ENCODE assay signal across 22 cellular contexts in the genomic region with DNA sequence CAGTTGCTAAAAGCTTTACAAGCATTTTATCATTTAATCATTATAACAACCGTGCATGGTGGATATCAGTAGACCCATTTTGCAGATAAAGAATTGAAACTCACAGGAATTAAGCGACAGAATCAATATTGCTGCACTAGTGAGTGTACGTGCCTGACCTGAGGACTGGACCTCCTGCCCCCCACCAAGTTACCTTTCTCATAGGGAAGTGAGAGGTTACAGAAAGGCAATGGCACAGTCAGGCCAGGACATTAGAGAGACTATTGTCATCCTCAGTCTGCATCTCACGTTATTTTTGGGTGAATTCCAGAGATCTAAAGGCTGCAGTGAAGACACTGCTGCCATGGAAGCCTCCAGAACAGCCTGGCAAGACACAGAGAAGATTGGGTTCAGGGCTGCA.
"Had no signal": no experiment of that assay in that cellular context is flagged by ENCODE, and none has a peak within 500 bp of the region (broad histone marks: within the 10 kb centered on the region; RNA-seq: fewer than 3 reads in every experiment).

No MANE protein-coding gene starts in this region.

- H3K4me3 Mint-ChIP-seq: dendritic cell treated with granulocyte-macrophage colony-stimulating factor and Interleukin-4, amounts not matched to agents 40 ng/mL and 50 ng/mL, for 4 days; naive B cell; nephron; stimulated activated effector memory CD8-positive, alpha-beta T cell treated with anti-CD3 and anti-CD28 coated beads, Interleukin-12 subunit alpha, Interleukin-12 subunit beta, amount 100 ng/mL, for 72 hours; stimulated activated naive CD8-positive, alpha-beta T cell treated with anti-CD3 and anti-CD28 coated beads, Interleukin-15, amount 100 ng/mL, for 72 hours had no signal

- H3K4me3 ChIP-seq: hepatocyte, lung, prostate gland, right lobe of liver, testis, tibial nerve had no signal

- H3K9me3 ChIP-seq: prostate gland, right lobe of liver, testis, tibial nerve had no signal

- H3K27ac Mint-ChIP-seq: dendritic cell treated with granulocyte-macrophage colony-stimulating factor and Interleukin-4, amounts not matched to agents 40 ng/mL and 50 ng/mL, for 4 days; nephron; stimulated activated effector memory CD8-positive, alpha-beta T cell treated with anti-CD3 and anti-CD28 coated beads, Interleukin-12 subunit alpha, Interleukin-12 subunit beta, amount 100 ng/mL, for 72 hours; stimulated activated naive CD8-positive, alpha-beta T cell treated with anti-CD3 and anti-CD28 coated beads, Interleukin-15, amount 100 ng/mL, for 72 hours had no signal

- H3K27ac ChIP-seq: hepatocyte, parathyroid adenoma, prostate gland, right lobe of liver, testis, tibial nerve had no signal

- DNase-seq: erythroblast; foreskin melanocyte; head of caudate nucleus; kidney; left cardiac atrium; left ventricle myocardium superior; mesendoderm; naive B cell; occipital lobe; right lobe of liver; stimulated activated CD4-positive, alpha-beta T cell treated with anti-CD3 and anti-CD28 coated beads, Interleukin-4, amount 100 ng/mL, for 1 hour; stimulated activated CD8-positive, alpha-beta memory T cell treated with anti-CD3 and anti-CD28 coated beads, Interleukin-4, amount 100 ng/mL, for 48 hours; stimulated activated naive CD8-positive, alpha-beta T cell treated with anti-CD3 and anti-CD28 coated beads, Interleukin-15, amount 100 ng/mL, for 72 hours; testis had no signal

- H3K9me3 Mint-ChIP-seq: dendritic cell treated with granulocyte-macrophage colony-stimulating factor and Interleukin-4, amounts not matched to agents 40 ng/mL and 50 ng/mL, for 4 days; naive B cell; nephron; stimulated activated effector memory CD8-positive, alpha-beta T cell treated with anti-CD3 and anti-CD28 coated beads, Interleukin-12 subunit alpha, Interleukin-12 subunit beta, amount 100 ng/mL, for 72 hours; stimulated activated naive CD8-positive, alpha-beta T cell treated with anti-CD3 and anti-CD28 coated beads, Interleukin-15, amount 100 ng/mL, for 72 hours had no signal

- H3K27me3 Mint-ChIP-seq: dendritic cell treated with granulocyte-macrophage colony-stimulating factor and Interleukin-4, amounts not matched to agents 40 ng/mL and 50 ng/mL, for 4 days; naive B cell had no signal

- H3K36me3 ChIP-seq: prostate gland, right lobe of liver, tibial nerve had no signal

- H3K4me1 Mint-ChIP-seq: nephron; stimulated activated effector memory CD8-positive, alpha-beta T cell treated with anti-CD3 and anti-CD28 coated beads, Interleukin-12 subunit alpha, Interleukin-12 subunit beta, amount 100 ng/mL, for 72 hours; stimulated activated naive CD8-positive, alpha-beta T cell treated with anti-CD3 and anti-CD28 coated beads, Interleukin-15, amount 100 ng/mL, for 72 hours had no signal

- ATAC-seq: left cardiac atrium; left ventricle myocardium superior; right lobe of liver; stimulated activated effector memory CD8-positive, alpha-beta T cell treated with anti-CD3 and anti-CD28 coated beads, Interleukin-12 subunit alpha, Interleukin-12 subunit beta, amount 100 ng/mL, for 72 hours; stimulated activated naive CD8-positive, alpha-beta T cell treated with anti-CD3 and anti-CD28 coated beads, Interleukin-15, amount 100 ng/mL, for 72 hours had no signal

- H3K4me1 ChIP-seq: parathyroid adenoma, prostate gland, right lobe of liver, testis, tibial nerve had no signal

- H3K36me3 Mint-ChIP-seq: stimulated activated effector memory CD8-positive, alpha-beta T cell treated with anti-CD3 and anti-CD28 coated beads, Interleukin-12 subunit alpha, Interleukin-12 subunit beta, amount 100 ng/mL, for 72 hours had no signal

- H3K27me3 ChIP-seq: right lobe of liver, testis, tibial nerve had no signal
